In the genomic region with DNA sequence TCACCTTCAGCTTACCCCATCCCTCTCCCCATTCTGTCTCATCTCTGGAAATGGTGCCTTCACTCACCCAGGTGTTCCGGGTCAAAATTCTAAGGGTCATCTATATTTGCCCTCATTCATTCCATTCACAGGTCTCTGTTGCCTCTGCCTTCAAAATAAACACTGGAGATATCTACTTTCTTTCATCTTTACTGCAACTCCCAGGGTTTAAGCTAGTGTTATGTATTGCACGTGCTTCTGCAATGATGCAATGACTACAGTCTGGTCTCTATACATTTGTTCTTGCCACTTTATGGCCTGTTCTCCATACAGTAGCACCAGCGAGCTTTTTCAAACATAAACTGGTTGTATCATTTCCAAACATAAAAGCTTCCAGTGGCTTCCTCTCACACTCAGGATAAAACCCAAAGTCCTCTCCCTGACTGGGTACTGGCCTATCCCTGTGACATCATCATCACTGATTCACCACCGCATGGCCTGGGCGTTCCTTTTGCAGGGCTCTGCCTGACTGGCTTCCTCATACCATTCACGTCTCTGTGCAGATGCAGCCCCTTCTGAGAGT, we compare ENCODE assay signal across 13 cellular contexts. TPM values are rescaled to one million over a fixed set of nuclear protein-coding genes. Genes with fewer than 3 reads are reported as not detected.
A peak's percentile ranks its signal among the peaks of the same experiment; 100 is the strongest.
DNase-seq lines count a peak whose midpoint lies in the region; ATAC-seq, FAIRE-seq and TF ChIP-seq lines count a peak whose summit lies in the region.
"Had no signal": no experiment of that assay in that cellular context is flagged by ENCODE, and none has a peak within 500 bp of the region (broad histone marks: within the 10 kb centered on the region; RNA-seq: fewer than 3 reads in every experiment).

No MANE protein-coding gene starts in this region.

- CTCF ChIA-PET in HEK293 (lab: Yijun Ruan, JAX) = interaction anchor here (0.6 to 2.7 kb wide), 7 partner anchors 13 to 459 kb away, joined by 3 to 11 read pairs (median 3); no protein-coding TSS in a partner anchor

- H3K36me3 ChIP-seq in HEK293 (ENCODE audit: control insufficient read depth in 2 of 2, insufficient read depth in 1 of 2, low read length in 2 of 2) = no peaks in the 10 kb centered on the region
- H3K36me3 ChIP-seq in small intestine (ENCODE audit: control insufficient read depth in 2 of 2, insufficient read depth in 2 of 2, low read length in 2 of 2) = no peaks in the 10 kb centered on the region

- no peaks in the 10 kb centered on the region for H3K27me3 ChIP-seq in right cardiac atrium (ENCODE audit: control insufficient read depth, insufficient read depth)
- no peaks in the 10 kb centered on the region for H3K27me3 ChIP-seq in small intestine (ENCODE audit: control insufficient read depth in 2 of 2, insufficient read depth in 2 of 2, low read length in 2 of 2)

- peak; percentile 32 for DNase-seq in T1000 (lab: John Stamatoyannopoulos, UW)
- DNase-seq in right cardiac atrium = no peak
- peak; percentile 96 for DNase-seq in small intestine
- no peak for DNase-seq in stimulated activated naive CD8-positive, alpha-beta T cell treated with anti-CD3 and anti-CD28 coated beads, Interleukin-15, Interleukin-2, amounts not matched to agents 100 U/mL and 50 U/mL, for 24 hours
- DNase-seq in NCI-H524 treated with DMSO at 0.1 percent for 48 hours (lab: John Stamatoyannopoulos, UW) = no peak
- no peak for DNase-seq in NOMO-1 treated with DMSO at 0.1 percent for 48 hours (lab: John Stamatoyannopoulos, UW; ENCODE audit: unreplicated experiment)
- DNase-seq in ecto neural progenitor cell (ENCODE audit: low spot score) = no peak
- DNase-seq: activated gamma-delta T cell treated with Interleukin-2 at 50 U/mL for 16 hours, DMS53, erythroblast, NCI-H510A treated with DMSO at 0.1 percent for 48 hours had no signal

- no peak for FAIRE-seq in small intestine (lab: Jason Lieb, UNC)

- POLR2A ChIA-PET in HEK293 (lab: Yijun Ruan, JAX) = interaction anchor here (0.7 kb wide), 1 partner anchor 506 kb away, joined by 3 read pairs; no protein-coding TSS in a partner anchor

- no peak overlapping the region for H3K27ac ChIP-seq in HEK293 (ENCODE audit: extremely low read depth, low read depth, low read length)
- no peak overlapping the region for H3K27ac ChIP-seq in right cardiac atrium (ENCODE audit: low read length)
- H3K27ac ChIP-seq in small intestine (ENCODE audit: low read depth in 1 of 2, low read length in 1 of 2) = peak overlapping the region; percentile 35 to 55

- TF ChIP-seq CTCF in HEK293 (tag by site-specific recombination; IDR thresholded peaks at IDR 0.05) = no peak

- no peak overlapping the region for H3K4me3 ChIP-seq in HEK293 (ENCODE audit: low read depth, low read length)
- no peak overlapping the region for H3K4me3 ChIP-seq in right cardiac atrium (ENCODE audit: low read length)
- no peak overlapping the region for H3K4me3 ChIP-seq in small intestine (ENCODE audit: low read depth in 1 of 2, low read length in 2 of 2)

- intact Hi-C loops in right cardiac atrium (cut with DNase I) = loop anchor here in 1 of 4 donors (10.0 kb wide), 1 partner anchor 417 kb away; no protein-coding TSS in a partner anchor

- H3K9me3 ChIP-seq in HEK293 (ENCODE audit: control insufficient read depth, insufficient read depth, low read depth, low read length) = no peaks in the 10 kb centered on the region
- no peaks in the 10 kb centered on the region for H3K9me3 ChIP-seq in right cardiac atrium (ENCODE audit: control insufficient read depth, low read length)
- H3K9me3 ChIP-seq in small intestine (ENCODE audit: control insufficient read depth, low read depth) = no peaks in the 10 kb centered on the region

- 62% methylated on average over 6 of the region's 6 CpGs for WGBS in right cardiac atrium
- 16 to 48% (median 25%) methylated on average over 6 of the region's 6 CpGs for WGBS in small intestine, 3 donors

- ATAC-seq in right cardiac atrium = peak; percentile 65 to 75
- ATAC-seq in stimulated activated naive CD8-positive, alpha-beta T cell treated with anti-CD3 and anti-CD28 coated beads, Interleukin-15, Interleukin-2, amounts not matched to agents 100 U/mL and 50 U/mL, for 24 hours = no peak

- H3K4me1 ChIP-seq in HEK293 (ENCODE audit: control insufficient read depth, insufficient read depth, low read length) (peaks cover 3% of the 10 kb centered on the region; the same call in 1 of the 2 replicates), right cardiac atrium (ENCODE audit: control insufficient read depth, insufficient read depth, low read length) (peaks cover 6% of the 10 kb centered on the region), small intestine (ENCODE audit: control insufficient read depth in 2 of 2, insufficient read depth in 1 of 2, low read depth in 1 of 2, low read length in 1 of 2) (peaks cover 2 to 5% of the 10 kb centered on the region in 2 donors)

TF ChIP-seq in HEK293, 187 proteins besides CTCF, POLR2A, EP300 and RAD21:
- TF ChIP-seq GLI2 (tag by site-specific recombination; IDR thresholded peaks at IDR 0.05; ENCODE audit: borderline replicate concordance, low read depth) = no peak
- TF ChIP-seq ZNF366 (tag by site-specific recombination; conservative IDR thresholded peaks at IDR 0.05) = no peak
- TF ChIP-seq ZNF623 (tag by site-specific recombination; IDR thresholded peaks at IDR 0.05) = 0 out of 2 replicates have a peak, but pooled peaks have one; percentile 5
- peak; percentile 28; the same call in 1 of the 2 replicates for TF ChIP-seq ZNF629 (tag by site-specific recombination; IDR thresholded peaks at IDR 0.05)
- TF ChIP-seq, protein P1, sequence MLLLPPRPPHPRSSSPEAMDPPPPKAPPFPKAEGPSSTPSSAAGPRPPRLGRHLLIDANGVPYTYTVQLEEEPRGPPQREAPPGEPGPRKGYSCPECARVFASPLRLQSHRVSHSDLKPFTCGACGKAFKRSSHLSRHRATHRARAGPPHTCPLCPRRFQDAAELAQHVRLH (tag by site-specific recombination; IDR thresholded peaks at IDR 0.05) = no peak
- TF ChIP-seq ZNF335 (tag by site-specific recombination; conservative IDR thresholded peaks at IDR 0.05) = peak; percentile 30; the same call in 1 of the 2 replicates
- no peak for TF ChIP-seq ZNF621 (tag by site-specific recombination; IDR thresholded peaks at IDR 0.05)
- no peak for TF ChIP-seq ZSCAN23 (tag by site-specific recombination; IDR thresholded peaks at IDR 0.05)
- TF ChIP-seq SETDB1 (IDR thresholded peaks at IDR 0.05; ENCODE audit: insufficient read length, low read length) = peak; percentile 43
- TF ChIP-seq ZNF561 (tag by site-specific recombination; IDR thresholded peaks at IDR 0.05; ENCODE audit: borderline replicate concordance) = no peak
- peak; percentile 54; the same call in 1 of the 2 replicates for TF ChIP-seq OSR2 (tag by site-specific recombination; IDR thresholded peaks at IDR 0.05)
- TF ChIP-seq, protein P2, sequence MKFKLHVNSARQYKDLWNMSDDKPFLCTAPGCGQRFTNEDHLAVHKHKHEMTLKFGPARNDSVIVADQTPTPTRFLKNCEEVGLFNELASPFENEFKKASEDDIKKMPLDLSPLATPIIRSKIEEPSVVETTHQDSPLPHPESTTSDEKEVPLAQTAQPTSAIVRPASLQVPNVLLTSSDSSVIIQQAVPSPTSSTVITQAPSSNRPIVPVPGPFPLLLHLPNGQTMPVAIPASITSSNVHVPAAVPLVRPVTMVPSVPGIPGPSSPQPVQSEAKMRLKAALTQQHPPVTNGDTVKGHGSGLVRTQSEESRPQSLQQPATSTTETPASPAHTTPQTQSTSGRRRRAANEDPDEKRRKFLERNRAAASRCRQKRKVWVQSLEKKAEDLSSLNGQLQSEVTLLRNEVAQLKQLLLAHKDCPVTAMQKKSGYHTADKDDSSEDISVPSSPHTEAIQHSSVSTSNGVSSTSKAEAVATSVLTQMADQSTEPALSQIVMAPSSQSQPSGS (tag by site-specific recombination; IDR thresholded peaks at IDR 0.05; ENCODE audit: low read depth) = peak; percentile 61
- 0 out of 2 replicates have a peak, but pooled peaks have one; percentile 21 for TF ChIP-seq KLF1 (tag by site-specific recombination; IDR thresholded peaks at IDR 0.05)

RNA-seq across cellular contexts. Expression of a gene that starts 14.3 kb away (rescaled TPM):
- total RNA-seq in right cardiac atrium = 10 to 100 TPM; 73.7 to 77.6 (median 75.2) TPM
- 24.8 TPM for polyA plus RNA-seq in right cardiac atrium
- polyA plus RNA-seq in small intestine = 10 to 100 TPM; 28.6 to 66.9 (median 28.9) TPM
- total RNA-seq: myocyte had no signal

Comparison
In these comparisons a context has a peak if more than half of its experiments do, and no peak if none do; other contexts are left out.
1. H3K27ac ChIP-seq: peak in small intestine (2 of 2); none in HEK293 (single experiment) and right cardiac atrium (single experiment).
2. DNase-seq: peak in T1000 (single experiment) and small intestine (single experiment); none in right cardiac atrium (0 of 3), stimulated activated naive CD8-positive, alpha-beta T cell treated with anti-CD3 and anti-CD28 coated beads, Interleukin-15, Interleukin-2, amounts not matched to agents 100 U/mL and 50 U/mL, for 24 hours (single experiment), NCI-H524 treated with DMSO at 0.1 percent for 48 hours (single experiment), NOMO-1 treated with DMSO at 0.1 percent for 48 hours (single experiment) and ecto neural progenitor cell (single experiment).